2 cellular contexts compared by ENCODE assay signal in the genomic region with DNA sequence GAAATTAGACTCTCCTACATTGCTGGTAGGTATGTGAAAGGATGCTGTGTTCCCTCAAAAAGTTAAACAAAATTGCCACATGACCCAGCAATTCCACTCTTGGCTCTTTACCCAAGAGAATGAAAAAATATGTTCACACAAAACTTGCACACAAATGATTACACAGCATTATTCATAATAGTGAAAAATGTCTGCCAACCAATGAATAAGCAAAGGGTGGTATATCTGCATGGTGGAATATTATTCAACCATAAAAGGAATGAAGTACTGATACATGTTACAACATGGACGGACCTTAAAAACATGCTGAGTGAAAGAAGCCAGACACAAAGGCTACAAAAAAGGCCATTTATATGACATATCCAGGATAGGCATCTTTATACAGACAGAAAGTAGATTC.
TF ChIP-seq lines count a peak whose summit lies in the region.

No MANE protein-coding gene starts in this region.

TF ChIP-seq in HEK293, 187 proteins besides CTCF, POLR2A, EP300 and RAD21:
- TF ChIP-seq, protein P1, sequence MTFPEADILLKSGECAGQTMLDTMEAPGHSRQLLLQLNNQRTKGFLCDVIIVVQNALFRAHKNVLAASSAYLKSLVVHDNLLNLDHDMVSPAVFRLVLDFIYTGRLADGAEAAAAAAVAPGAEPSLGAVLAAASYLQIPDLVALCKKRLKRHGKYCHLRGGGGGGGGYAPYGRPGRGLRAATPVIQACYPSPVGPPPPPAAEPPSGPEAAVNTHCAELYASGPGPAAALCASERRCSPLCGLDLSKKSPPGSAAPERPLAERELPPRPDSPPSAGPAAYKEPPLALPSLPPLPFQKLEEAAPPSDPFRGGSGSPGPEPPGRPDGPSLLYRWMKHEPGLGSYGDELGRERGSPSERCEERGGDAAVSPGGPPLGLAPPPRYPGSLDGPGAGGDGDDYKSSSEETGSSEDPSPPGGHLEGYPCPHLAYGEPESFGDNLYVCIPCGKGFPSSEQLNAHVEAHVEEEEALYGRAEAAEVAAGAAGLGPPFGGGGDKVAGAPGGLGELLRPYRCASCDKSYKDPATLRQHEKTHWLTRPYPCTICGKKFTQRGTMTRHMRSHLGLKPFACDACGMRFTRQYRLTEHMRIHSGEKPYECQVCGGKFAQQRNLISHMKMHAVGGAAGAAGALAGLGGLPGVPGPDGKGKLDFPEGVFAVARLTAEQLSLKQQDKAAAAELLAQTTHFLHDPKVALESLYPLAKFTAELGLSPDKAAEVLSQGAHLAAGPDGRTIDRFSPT (tag by site-specific recombination; IDR thresholded peaks at IDR 0.05): no peak
- no peak for TF ChIP-seq ZNF274 (IDR thresholded peaks at IDR 0.05; ENCODE audit: low read length)
- no peak for TF ChIP-seq ZNF274 (tag by site-specific recombination; IDR thresholded peaks at IDR 0.05; ENCODE audit: borderline replicate concordance)
- TF ChIP-seq GLIS2 (tag by site-specific recombination; IDR thresholded peaks at IDR 0.05): no peak
- TF ChIP-seq ZNF585B (tag by site-specific recombination; IDR thresholded peaks at IDR 0.05): no peak
- TF ChIP-seq, protein P2, sequence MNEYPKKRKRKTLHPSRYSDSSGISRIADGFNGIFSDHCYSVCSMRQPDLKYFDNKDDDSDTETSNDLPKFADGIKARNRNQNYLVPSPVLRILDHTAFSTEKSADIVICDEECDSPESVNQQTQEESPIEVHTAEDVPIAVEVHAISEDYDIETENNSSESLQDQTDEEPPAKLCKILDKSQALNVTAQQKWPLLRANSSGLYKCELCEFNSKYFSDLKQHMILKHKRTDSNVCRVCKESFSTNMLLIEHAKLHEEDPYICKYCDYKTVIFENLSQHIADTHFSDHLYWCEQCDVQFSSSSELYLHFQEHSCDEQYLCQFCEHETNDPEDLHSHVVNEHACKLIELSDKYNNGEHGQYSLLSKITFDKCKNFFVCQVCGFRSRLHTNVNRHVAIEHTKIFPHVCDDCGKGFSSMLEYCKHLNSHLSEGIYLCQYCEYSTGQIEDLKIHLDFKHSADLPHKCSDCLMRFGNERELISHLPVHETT (tag by site-specific recombination; IDR thresholded peaks at IDR 0.05): no peak
- peak; percentile 40; the same call in 1 of the 2 replicates for TF ChIP-seq ZNF140 (tag by site-specific recombination; IDR thresholded peaks at IDR 0.05)
- no peak for TF ChIP-seq ZBTB17 (tag by site-specific recombination; IDR thresholded peaks at IDR 0.05)
- TF ChIP-seq ZNF701 (tag by site-specific recombination; IDR thresholded peaks at IDR 0.05): no peak
TF ChIP-seq in HEK293: peak in this region for 1.

TF ChIP-seq in K562, 482 proteins besides CTCF, POLR2A, EP300 and RAD21 (continued from another document):
- TF ChIP-seq, protein P3, sequence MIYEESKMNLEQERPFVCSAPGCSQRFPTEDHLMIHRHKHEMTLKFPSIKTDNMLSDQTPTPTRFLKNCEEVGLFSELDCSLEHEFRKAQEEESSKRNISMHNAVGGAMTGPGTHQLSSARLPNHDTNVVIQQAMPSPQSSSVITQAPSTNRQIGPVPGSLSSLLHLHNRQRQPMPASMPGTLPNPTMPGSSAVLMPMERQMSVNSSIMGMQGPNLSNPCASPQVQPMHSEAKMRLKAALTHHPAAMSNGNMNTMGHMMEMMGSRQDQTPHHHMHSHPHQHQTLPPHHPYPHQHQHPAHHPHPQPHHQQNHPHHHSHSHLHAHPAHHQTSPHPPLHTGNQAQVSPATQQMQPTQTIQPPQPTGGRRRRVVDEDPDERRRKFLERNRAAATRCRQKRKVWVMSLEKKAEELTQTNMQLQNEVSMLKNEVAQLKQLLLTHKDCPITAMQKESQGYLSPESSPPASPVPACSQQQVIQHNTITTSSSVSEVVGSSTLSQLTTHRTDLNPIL (CRISPR knock-in tag; IDR thresholded peaks at IDR 0.05): no peak
- TF ChIP-seq, protein P4, sequence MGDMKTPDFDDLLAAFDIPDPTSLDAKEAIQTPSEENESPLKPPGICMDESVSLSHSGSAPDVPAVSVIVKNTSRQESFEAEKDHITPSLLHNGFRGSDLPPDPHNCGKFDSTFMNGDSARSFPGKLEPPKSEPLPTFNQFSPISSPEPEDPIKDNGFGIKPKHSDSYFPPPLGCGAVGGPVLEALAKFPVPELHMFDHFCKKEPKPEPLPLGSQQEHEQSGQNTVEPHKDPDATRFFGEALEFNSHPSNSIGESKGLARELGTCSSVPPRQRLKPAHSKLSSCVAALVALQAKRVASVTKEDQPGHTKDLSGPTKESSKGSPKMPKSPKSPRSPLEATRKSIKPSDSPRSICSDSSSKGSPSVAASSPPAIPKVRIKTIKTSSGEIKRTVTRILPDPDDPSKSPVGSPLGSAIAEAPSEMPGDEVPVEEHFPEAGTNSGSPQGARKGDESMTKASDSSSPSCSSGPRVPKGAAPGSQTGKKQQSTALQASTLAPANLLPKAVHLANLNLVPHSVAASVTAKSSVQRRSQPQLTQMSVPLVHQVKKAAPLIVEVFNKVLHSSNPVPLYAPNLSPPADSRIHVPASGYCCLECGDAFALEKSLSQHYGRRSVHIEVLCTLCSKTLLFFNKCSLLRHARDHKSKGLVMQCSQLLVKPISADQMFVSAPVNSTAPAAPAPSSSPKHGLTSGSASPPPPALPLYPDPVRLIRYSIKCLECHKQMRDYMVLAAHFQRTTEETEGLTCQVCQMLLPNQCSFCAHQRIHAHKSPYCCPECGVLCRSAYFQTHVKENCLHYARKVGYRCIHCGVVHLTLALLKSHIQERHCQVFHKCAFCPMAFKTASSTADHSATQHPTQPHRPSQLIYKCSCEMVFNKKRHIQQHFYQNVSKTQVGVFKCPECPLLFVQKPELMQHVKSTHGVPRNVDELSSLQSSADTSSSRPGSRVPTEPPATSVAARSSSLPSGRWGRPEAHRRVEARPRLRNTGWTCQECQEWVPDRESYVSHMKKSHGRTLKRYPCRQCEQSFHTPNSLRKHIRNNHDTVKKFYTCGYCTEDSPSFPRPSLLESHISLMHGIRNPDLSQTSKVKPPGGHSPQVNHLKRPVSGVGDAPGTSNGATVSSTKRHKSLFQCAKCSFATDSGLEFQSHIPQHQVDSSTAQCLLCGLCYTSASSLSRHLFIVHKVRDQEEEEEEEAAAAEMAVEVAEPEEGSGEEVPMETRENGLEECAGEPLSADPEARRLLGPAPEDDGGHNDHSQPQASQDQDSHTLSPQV (IDR thresholded peaks at IDR 0.05): peak; percentile 20; the same call in 1 of the 2 replicates
- TF ChIP-seq, protein P5, sequence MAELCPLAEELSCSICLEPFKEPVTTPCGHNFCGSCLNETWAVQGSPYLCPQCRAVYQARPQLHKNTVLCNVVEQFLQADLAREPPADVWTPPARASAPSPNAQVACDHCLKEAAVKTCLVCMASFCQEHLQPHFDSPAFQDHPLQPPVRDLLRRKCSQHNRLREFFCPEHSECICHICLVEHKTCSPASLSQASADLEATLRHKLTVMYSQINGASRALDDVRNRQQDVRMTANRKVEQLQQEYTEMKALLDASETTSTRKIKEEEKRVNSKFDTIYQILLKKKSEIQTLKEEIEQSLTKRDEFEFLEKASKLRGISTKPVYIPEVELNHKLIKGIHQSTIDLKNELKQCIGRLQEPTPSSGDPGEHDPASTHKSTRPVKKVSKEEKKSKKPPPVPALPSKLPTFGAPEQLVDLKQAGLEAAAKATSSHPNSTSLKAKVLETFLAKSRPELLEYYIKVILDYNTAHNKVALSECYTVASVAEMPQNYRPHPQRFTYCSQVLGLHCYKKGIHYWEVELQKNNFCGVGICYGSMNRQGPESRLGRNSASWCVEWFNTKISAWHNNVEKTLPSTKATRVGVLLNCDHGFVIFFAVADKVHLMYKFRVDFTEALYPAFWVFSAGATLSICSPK (IDR thresholded peaks at IDR 0.05; ENCODE audit: borderline replicate concordance): no peak
- TF ChIP-seq NFE2 (IDR thresholded peaks at IDR 0.05; ENCODE audit: low read depth) (peak; percentile 64), MAFK (IDR thresholded peaks at IDR 0.05; ENCODE audit: low read length) (peak; percentile 98), ZNF644 (tag; IDR thresholded peaks at IDR 0.05; ENCODE audit: low read depth) (no peak), PTBP1 (IDR thresholded peaks at IDR 0.05; ENCODE audit: low read depth, low read length) (no peak), MAFG (tag; conservative IDR thresholded peaks at IDR 0.05) (peak; percentile 96), TBP (optimal IDR thresholded peaks at IDR 0.05; ENCODE audit: low read depth, low read length) (no peak), C11orf30 (IDR thresholded peaks at IDR 0.05; ENCODE audit: low read depth) (peak; percentile 96), ZNF316 (IDR thresholded peaks at IDR 0.05) (peak; percentile 99), ZFX (CRISPR knock-in tag; IDR thresholded peaks at IDR 0.05) (no peak), NFE2L1 (tag; IDR thresholded peaks at IDR 0.05; ENCODE audit: borderline replicate concordance, low read depth) (peak; percentile 61; the same call in 1 of the 2 replicates)
- TF ChIP-seq, protein P6, sequence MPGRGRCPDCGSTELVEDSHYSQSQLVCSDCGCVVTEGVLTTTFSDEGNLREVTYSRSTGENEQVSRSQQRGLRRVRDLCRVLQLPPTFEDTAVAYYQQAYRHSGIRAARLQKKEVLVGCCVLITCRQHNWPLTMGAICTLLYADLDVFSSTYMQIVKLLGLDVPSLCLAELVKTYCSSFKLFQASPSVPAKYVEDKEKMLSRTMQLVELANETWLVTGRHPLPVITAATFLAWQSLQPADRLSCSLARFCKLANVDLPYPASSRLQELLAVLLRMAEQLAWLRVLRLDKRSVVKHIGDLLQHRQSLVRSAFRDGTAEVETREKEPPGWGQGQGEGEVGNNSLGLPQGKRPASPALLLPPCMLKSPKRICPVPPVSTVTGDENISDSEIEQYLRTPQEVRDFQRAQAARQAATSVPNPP (IDR thresholded peaks at IDR 0.05; ENCODE audit: borderline replicate concordance, insufficient read depth, insufficient read length): no peak
- TF ChIP-seq, protein P7, sequence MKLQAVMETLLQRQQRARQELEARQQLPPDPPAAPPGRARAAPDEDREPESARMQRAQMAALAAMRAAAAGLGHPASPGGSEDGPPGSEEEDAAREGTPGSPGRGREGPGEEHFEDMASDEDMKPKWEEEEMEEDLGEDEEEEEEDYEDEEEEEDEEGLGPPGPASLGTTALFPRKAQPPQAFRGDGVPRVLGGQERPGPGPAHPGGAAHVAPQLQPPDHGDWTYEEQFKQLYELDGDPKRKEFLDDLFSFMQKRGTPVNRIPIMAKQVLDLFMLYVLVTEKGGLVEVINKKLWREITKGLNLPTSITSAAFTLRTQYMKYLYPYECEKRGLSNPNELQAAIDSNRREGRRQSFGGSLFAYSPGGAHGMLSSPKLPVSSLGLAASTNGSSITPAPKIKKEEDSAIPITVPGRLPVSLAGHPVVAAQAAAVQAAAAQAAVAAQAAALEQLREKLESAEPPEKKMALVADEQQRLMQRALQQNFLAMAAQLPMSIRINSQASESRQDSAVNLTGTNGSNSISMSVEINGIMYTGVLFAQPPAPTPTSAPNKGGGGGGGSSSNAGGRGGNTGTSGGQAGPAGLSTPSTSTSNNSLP (IDR thresholded peaks at IDR 0.05; ENCODE audit: borderline replicate concordance, low read depth, low read length): no peak
